Comparison of ENCODE assay signal across 18 cellular contexts in genomic region chr7:22344655-22345054, GRCh38. TPM values are rescaled to one million over a fixed set of nuclear protein-coding genes. Genes with fewer than 3 reads are reported as not detected.
DNase-seq lines count a peak whose midpoint lies in the region; ATAC-seq, FAIRE-seq and TF ChIP-seq lines count a peak whose summit lies in the region.
"Had no signal": no experiment of that assay in that cellular context is flagged by ENCODE, and none has a peak within 500 bp of the region (broad histone marks: within the 10 kb centered on the region; RNA-seq: fewer than 3 reads in every experiment).

No MANE protein-coding gene starts in this region.

- no peak overlapping the region for H3K27ac Mint-ChIP-seq in stimulated activated effector memory CD8-positive, alpha-beta T cell treated with anti-CD3 and anti-CD28 coated beads, Interleukin-12 subunit alpha, Interleukin-12 subunit beta, amount 100 ng/mL, for 72 hours
- H3K27ac Mint-ChIP-seq: CD8-positive, alpha-beta memory T cell; HFFc6 had no signal

- peaks cover 38% of the 10 kb centered on the region for H4K20me1 ChIP-seq in HepG2 (ENCODE audit: insufficient read depth, low read length)

- H3K4me3 Mint-ChIP-seq in stimulated activated effector memory CD8-positive, alpha-beta T cell treated with anti-CD3 and anti-CD28 coated beads, Interleukin-12 subunit alpha, Interleukin-12 subunit beta, amount 100 ng/mL, for 72 hours = no peak overlapping the region
- H3K4me3 Mint-ChIP-seq: CD8-positive, alpha-beta memory T cell; HFFc6 had no signal

- H3K27me3 ChIP-seq in liver (ENCODE audit: control insufficient read depth in 4 of 4, insufficient read depth in 4 of 4, low read length in 3 of 4) (no peaks in the 10 kb centered on the region), HepG2 (ENCODE audit: control insufficient read depth in 1 of 2, insufficient read depth in 2 of 2, low read length in 2 of 2) (no peaks in the 10 kb centered on the region), body of pancreas (no peaks in the 10 kb centered on the region), HAP-1 (ENCODE audit: low read depth) (no peaks in the 10 kb centered on the region)
- H3K27me3 ChIP-seq: BLaER1 had no signal

- H3K9me3 ChIP-seq in liver (ENCODE audit: control insufficient read depth in 4 of 4, low read length in 3 of 4) = peaks cover 0 to 2% (median 0%) of the 10 kb centered on the region in 4 donors
- H3K9me3 ChIP-seq in HepG2 (ENCODE audit: low read length) = no peaks in the 10 kb centered on the region
- H3K9me3 ChIP-seq in body of pancreas = no peaks in the 10 kb centered on the region
- peaks cover 13% of the 10 kb centered on the region for H3K9me3 ChIP-seq in HAP-1
- H3K9me3 ChIP-seq: Caco-2 had no signal

- H3K4me1 Mint-ChIP-seq in stimulated activated effector memory CD8-positive, alpha-beta T cell treated with anti-CD3 and anti-CD28 coated beads, Interleukin-12 subunit alpha, Interleukin-12 subunit beta, amount 100 ng/mL, for 72 hours = no peaks in the 10 kb centered on the region
- H3K4me1 Mint-ChIP-seq: CD8-positive, alpha-beta memory T cell had no signal

- TF ChIP-seq CTCF in liver (IDR thresholded peaks at IDR 0.05; ENCODE audit: low read depth, low read length, missing input control) (no peak), HepG2 (CRISPR knock-in tag; IDR thresholded peaks at IDR 0.05) (no peak), body of pancreas (IDR thresholded peaks at IDR 0.05) (no peak), omental fat pad (IDR thresholded peaks at IDR 0.05) (no peak)

- peaks cover 99% of the 10 kb centered on the region for H3K79me2 ChIP-seq in HepG2 (ENCODE audit: insufficient read depth, low read length)

- peak overlapping the region; percentile 90 to 92 for H3K27ac ChIP-seq in liver (ENCODE audit: low read depth in 1 of 2, low read length in 2 of 2)
- H3K27ac ChIP-seq in HepG2 (ENCODE audit: extremely low read length, insufficient read depth, low read length) = no peak overlapping the region
- H3K27ac ChIP-seq in body of pancreas = peak overlapping the region in 3 of 4 donors; percentile 70 to 90 (median 83)
- H3K27ac ChIP-seq: 22Rv1, BLaER1, GM23248, HL-60 had no signal

- BruUV-seq in HepG2 (replicated peaks; lab: Mats Ljungman, UMichigan) = no TSS peak

- H3K4me3 ChIP-seq in liver (ENCODE audit: low read depth in 1 of 3, low read length in 3 of 3) = no peak overlapping the region
- H3K4me3 ChIP-seq in HepG2 (replicated peaks in 1 of 3; ENCODE audit: insufficient read depth in 1 of 3, low read depth in 2 of 3, low read length in 3 of 3) = no peak overlapping the region
- H3K4me3 ChIP-seq in body of pancreas = no peak overlapping the region
- H3K4me3 ChIP-seq in HAP-1 = no peak overlapping the region
- H3K4me3 ChIP-seq: BLaER1, GM23248, K562 had no signal

- intact Hi-C loops in HepG2 (cut with micrococcal nuclease; ENCODE audit: unreplicated experiment) = no loop called here
- intact Hi-C loops in body of pancreas (cut with DNase I) = no loop called here

- no peak for TF ChIP-seq POLR2A in HepG2 (IDR thresholded peaks at IDR 0.05; ENCODE audit: insufficient read depth in 1 of 2, low read depth in 2 of 2, low read length in 2 of 2)
- 0 out of 2 replicates have a peak, but pooled peaks have one; percentile 3 for TF ChIP-seq POLR2A in H54 (IDR thresholded peaks at IDR 0.05; ENCODE audit: low read depth, low read length)
- TF ChIP-seq POLR2A in body of pancreas (IDR thresholded peaks at IDR 0.05) = no peak

- peaks cover 5 to 36% (median 24%) of the 10 kb centered on the region in 4 donors for H3K4me1 ChIP-seq in liver (ENCODE audit: control insufficient read depth in 4 of 4, insufficient read depth in 4 of 4, low read length in 3 of 4)
- H3K4me1 ChIP-seq in HepG2 (ENCODE audit: insufficient read depth, low read length) = peaks cover 96% of the 10 kb centered on the region
- peaks cover 83% of the 10 kb centered on the region for H3K4me1 ChIP-seq in body of pancreas
- peaks cover 21% of the 10 kb centered on the region for H3K4me1 ChIP-seq in HAP-1

- no peak for TF ChIP-seq EP300 in HepG2 (IDR thresholded peaks at IDR 0.05; ENCODE audit: low read depth in 2 of 2, low read length in 2 of 2)
- no peak for TF ChIP-seq EP300 in HepG2 (CRISPR knock-in tag; IDR thresholded peaks at IDR 0.05; ENCODE audit: borderline replicate concordance)

- CTCF ChIA-PET in HepG2 (lab: Yijun Ruan, JAX; ENCODE audit: low intra/inter-chr PET ratio, low total read pairs) = no interaction called here

- in situ Hi-C loops in HepG2 (cut with HindIII; ENCODE audit: extremely low pct_ligation_motif_present, low pct_unique_long_range_greater_than_20kb) (no loop called here), HAP-1 (cut with MboI; ENCODE audit: low sequenced_read_pairs) (no loop called here)

- H3K36me3 ChIP-seq in liver (ENCODE audit: control insufficient read depth in 4 of 4, insufficient read depth in 3 of 4, low read depth in 1 of 4, low read length in 3 of 4) (no peaks in the 10 kb centered on the region), HepG2 (replicated peaks in 1 of 2; ENCODE audit: control insufficient read depth in 1 of 2, insufficient read depth in 2 of 2, low read length in 2 of 2) (peaks cover 3 to 25% of the 10 kb centered on the region in 2 experiments; a peak in 4 of 5 replicates), body of pancreas (replicated peaks in 1 of 2; ENCODE audit: insufficient read depth in 1 of 2, low read depth in 2 of 2) (no peaks in the 10 kb centered on the region), HAP-1 (replicated peaks) (peaks cover 4% of the 10 kb centered on the region)

- no peaks in the 10 kb centered on the region for H3K9me3 Mint-ChIP-seq in stimulated activated effector memory CD8-positive, alpha-beta T cell treated with anti-CD3 and anti-CD28 coated beads, Interleukin-12 subunit alpha, Interleukin-12 subunit beta, amount 100 ng/mL, for 72 hours
- H3K9me3 Mint-ChIP-seq: HFFc6 had no signal

- H3K9ac ChIP-seq in liver (ENCODE audit: low read depth in 1 of 2, low read length in 2 of 2) = no peak overlapping the region
- H3K9ac ChIP-seq in HepG2 (ENCODE audit: insufficient read depth, low read depth, low read length) = no peak overlapping the region
- H3K9ac ChIP-seq: BLaER1, GM23248 had no signal

- DNase-seq in HepG2 (ENCODE audit: low spot score) = no peak
- DNase-seq in H54 (ENCODE audit: insufficient read length, low spot score) = no peak
- DNase-seq in body of pancreas = no peak
- no peak for DNase-seq in stimulated activated effector memory CD8-positive, alpha-beta T cell treated with anti-CD3 and anti-CD28 coated beads, Interleukin-12 subunit alpha, Interleukin-12 subunit beta, amount 100 ng/mL, for 72 hours (ENCODE audit: low spot score in 2 of 2)
- no peak for DNase-seq in HAP-1 (ENCODE audit: low spot score in 2 of 2)
- no peak for DNase-seq in omental fat pad (ENCODE audit: low spot score)
- DNase-seq: Caco-2; CD8-positive, alpha-beta memory T cell; GM23248; HCEC 1CT; HFFc6 had no signal

- FAIRE-seq in HepG2 (lab: Jason Lieb, UNC) (no peak), H54 (lab: Jason Lieb, UNC) (no peak)
- FAIRE-seq: GM12891, K562 had no signal

- ATAC-seq in HepG2 (no peak), body of pancreas (no peak), GM19455 (IDR thresholded peaks at IDR 0.05; ENCODE audit: unreplicated experiment) (no peak), omental fat pad (ENCODE audit: low FRiP score) (no peak)
- peak; percentile 41 for ATAC-seq in stimulated activated effector memory CD8-positive, alpha-beta T cell treated with anti-CD3 and anti-CD28 coated beads, Interleukin-12 subunit alpha, Interleukin-12 subunit beta, amount 100 ng/mL, for 72 hours
- ATAC-seq: K562 had no signal

- H3K36me3 Mint-ChIP-seq in stimulated activated effector memory CD8-positive, alpha-beta T cell treated with anti-CD3 and anti-CD28 coated beads, Interleukin-12 subunit alpha, Interleukin-12 subunit beta, amount 100 ng/mL, for 72 hours = no peaks in the 10 kb centered on the region
- H3K36me3 Mint-ChIP-seq: CD8-positive, alpha-beta memory T cell had no signal

- H2AFZ ChIP-seq in HepG2 (ENCODE audit: low read length) = no peak overlapping the region
- H2AFZ ChIP-seq: GM23248 had no signal

- H3K4me2 ChIP-seq in HepG2 (ENCODE audit: low read depth, low read length) = no peak overlapping the region
- H3K4me2 ChIP-seq: BLaER1 had no signal

- 79% methylated on average over 3 of the region's 3 CpGs for WGBS in liver
- 96% methylated on average over 3 of the region's 3 CpGs for whole genome bisulfite sequencing in HepG2 (ENCODE audit: low lambda C conversion rate)
- WGBS in body of pancreas, 2 donors = 91 to 93% methylated on average over 3 of the region's 3 CpGs

- no peak for TF ChIP-seq RAD21 in liver (IDR thresholded peaks at IDR 0.05)
- no peak for TF ChIP-seq RAD21 in HepG2 (CRISPR knock-in tag; IDR thresholded peaks at IDR 0.05)

- POLR2A ChIA-PET in HepG2 (lab: Yijun Ruan, JAX) = interaction anchor here (0.8 to 2.8 kb wide), 3 partner anchors 12 to 99 kb away, joined by 4 to 17 read pairs (median 4); partner anchors contain the start of gene RAPGEF5

RNA-seq across cellular contexts. Expression of gene RAPGEF5, which starts 12.3 kb away (rescaled TPM):
- total RNA-seq in liver (10 to 100 TPM; 16.4 to 54.8 TPM), HepG2 (2016; rRNA removed; fragmentation: Illumina TruSeq; extraction: Trizol) (14.2 and 23.4 TPM in 2 replicates), body of pancreas (100 to 1,000 TPM in 1 of 2 donors, 10 to 100 TPM in 1; 68.0 to 151 TPM), omental fat pad (100 to 1,000 TPM in 1 of 4 donors, 10 to 100 TPM in 3; 34.7 to 163 (median 73.0) TPM)
- polyA plus RNA-seq in liver (1 to 10 TPM; 7.1 to 9.5 TPM), HepG2 (2011; rRNA removed) (17.1 and 22.1 TPM in 2 replicates)
- 38.2 and 53.3 TPM in 2 replicates for total RNA-seq in HepG2 (2016; cell fraction: cytosol; rRNA removed; fragmentation: Illumina TruSeq; extraction: Trizol; ENCODE audit: low read depth)
- 13.2 and 22.4 TPM in 2 replicates for total RNA-seq in HepG2 (2016; cell fraction: insoluble cytoplasmic fraction; rRNA removed; fragmentation: Illumina TruSeq; extraction: Trizol)
- total RNA-seq in HepG2 (2016; cell fraction: membrane; rRNA removed; fragmentation: Illumina TruSeq; extraction: Trizol) = 12.4 and 13.4 TPM in 2 replicates
- 71.0 and 73.9 TPM in 2 replicates for total RNA-seq in HepG2 (2016; cell fraction: nucleus; rRNA removed; fragmentation: Illumina TruSeq; extraction: Trizol)
- polyA plus RNA-seq in HepG2 (2011; cell fraction: cytosol; rRNA removed) = 5.9 and 10.7 TPM in 2 replicates
- polyA plus RNA-seq in HepG2 (2011; cell fraction: nucleus; rRNA removed) = 46.0 and 51.6 TPM in 2 replicates
- 17.5 and 19.8 TPM in 2 replicates for polyA plus RNA-seq in HepG2 (2012)
- 0.33 and 0.40 TPM in 2 replicates for polyA plus RNA-seq in HepG2 (2016; cell fraction: cytosol; fragmentation: Illumina TruSeq; extraction: Trizol; ENCODE audit: low read depth)
- polyA plus RNA-seq in HepG2 (2016; cell fraction: insoluble cytoplasmic fraction; fragmentation: Illumina TruSeq; extraction: Trizol; ENCODE audit: low read depth) = 6.6 and 6.7 TPM in 2 replicates
- 1.1 and 1.5 TPM in 2 replicates for polyA plus RNA-seq in HepG2 (2016; cell fraction: membrane; fragmentation: Illumina TruSeq; extraction: Trizol; ENCODE audit: low read depth)
- polyA plus RNA-seq in HepG2 (2016; cell fraction: nucleus; fragmentation: Illumina TruSeq; extraction: Trizol; ENCODE audit: insufficient read depth, low read depth) = 16.3 and 19.9 TPM in 2 replicates
- 0.12 and 96.5 TPM in 2 replicates for polyA minus RNA-seq in HepG2 (2011; rRNA and poly(A)+ RNA removed; ENCODE audit: low replicate concordance)
- polyA minus RNA-seq in HepG2 (2011; cell fraction: cytosol; rRNA and poly(A)+ RNA removed) = 28.1 and 39.1 TPM in 2 replicates
- polyA minus RNA-seq in HepG2 (2011; cell fraction: nucleus; rRNA and poly(A)+ RNA removed) = 471 and 523 TPM in 2 replicates
